In genomic region chr18:23596183-23596582, GRCh38 we compare ENCODE assay signal across 26 cellular contexts. TPM values are rescaled to one million over a fixed set of nuclear protein-coding genes. Genes with fewer than 3 reads are reported as not detected.
DNase-seq lines count a peak whose midpoint lies in the region; ATAC-seq and TF ChIP-seq lines count a peak whose summit lies in the region.
"Had no signal": no experiment of that assay in that cellular context is flagged by ENCODE, and none has a peak within 500 bp of the region (broad histone marks: within the 10 kb centered on the region; RNA-seq: fewer than 3 reads in every experiment).

No MANE protein-coding gene starts in this region.

- H3K9me3 ChIP-seq in H9 (ENCODE audit: control insufficient read depth, low read depth, low read length) (no peaks in the 10 kb centered on the region), OCI-LY7 (ENCODE audit: low read length) (no peaks in the 10 kb centered on the region)

- POLR2A ChIA-PET in OCI-LY7 (lab: Charles Lee) (no interaction called here), WTC11 (lab: Charles Lee) (no interaction called here)

- H3K4me1 Mint-ChIP-seq in H9 (0 out of 4 replicates have a peak, but pooled peaks cover 0 to 3% of the 10 kb centered on the region in 2 experiments), WTC11 (no peaks in the 10 kb centered on the region)
- H3K4me1 Mint-ChIP-seq: activated naive CD4-positive, alpha-beta T cell treated with anti-CD3 and anti-CD28 coated beads, Interleukin-2, amount 50 U/mL, for 24 hours had no signal

- no peaks in the 10 kb centered on the region for H3K4me1 ChIP-seq in H9 (ENCODE audit: insufficient read depth, low read length)
- peaks cover 6% of the 10 kb centered on the region for H3K4me1 ChIP-seq in OCI-LY7 (ENCODE audit: insufficient read depth, low read length, poor library complexity, severe bottlenecking)

- TF ChIP-seq CTCF in H9 (conservative IDR thresholded peaks at IDR 0.05) (no peak), OCI-LY7 (conservative IDR thresholded peaks at IDR 0.05; ENCODE audit: low read length) (no peak), WTC11 (IDR thresholded peaks at IDR 0.05) (no peak)

- H3K36me3 Mint-ChIP-seq in H9 (ENCODE audit: insufficient read depth in 1 of 3, low read depth in 3 of 3) (no peaks in the 10 kb centered on the region), WTC11 (no peaks in the 10 kb centered on the region)
- H3K36me3 Mint-ChIP-seq: activated CD4-positive, alpha-beta memory T cell treated with anti-CD3 and anti-CD28 coated beads for 36 hours; activated naive CD4-positive, alpha-beta T cell treated with anti-CD3 and anti-CD28 coated beads, Interleukin-2, amount 50 U/mL, for 24 hours had no signal

- H3K23ac ChIP-seq in H9 (ENCODE audit: insufficient read length, low read depth, low read length): no peak overlapping the region

- H3K4me3 Mint-ChIP-seq in H9 (no peak overlapping the region), WTC11 (no peak overlapping the region)
- H3K4me3 Mint-ChIP-seq: activated CD4-positive, alpha-beta memory T cell treated with anti-CD3 and anti-CD28 coated beads for 36 hours; activated naive CD4-positive, alpha-beta T cell treated with anti-CD3 and anti-CD28 coated beads, Interleukin-2, amount 50 U/mL, for 24 hours; activated T-helper 17 cell treated with anti-CD3 and anti-CD28 coated beads, Interleukin-2, amount 50 U/mL, for 72 hours had no signal

- H4K20me1 ChIP-seq in H9 (ENCODE audit: control insufficient read depth, insufficient read depth, insufficient read length) (no peaks in the 10 kb centered on the region), OCI-LY7 (ENCODE audit: insufficient read depth, low read length) (no peaks in the 10 kb centered on the region)

- H3K9me2 ChIP-seq in OCI-LY7 (ENCODE audit: insufficient read depth, low read length): no peaks in the 10 kb centered on the region

- WGBS in H9 (ENCODE audit: extremely low coverage, insufficient read length, low lambda C conversion rate): no CpG with 5 or more reads among the region's 7 CpGs

- H3K14ac ChIP-seq in H9 (ENCODE audit: insufficient read depth, low read length): no peak overlapping the region

- peak overlapping the region; percentile 33 for H2BK20ac ChIP-seq in H9 (ENCODE audit: low read depth, low read length, poor library complexity, severe bottlenecking)

- no peak overlapping the region for H4K5ac ChIP-seq in H9 (ENCODE audit: insufficient read length, low read depth, low read length)

- no peak for DNase-seq in H9
- peak; percentile 38 for DNase-seq in OCI-LY7 (ENCODE audit: low spot score)
- DNase-seq in left lobe of liver (ENCODE audit: low spot score): peak; percentile 16
- no peak for DNase-seq in sciatic nerve (ENCODE audit: low spot score)
- no peak for DNase-seq in left ventricle myocardium superior
- no peak for DNase-seq in Right ventricle myocardium inferior (ENCODE audit: missing footprints)
- no peak for DNase-seq in WTC11 (ENCODE audit: low spot score)
- DNase-seq in stimulated activated CD4-positive, alpha-beta T cell treated with anti-CD3 and anti-CD28 coated beads, Interleukin-15, amount 100 ng/mL, for 24 hours: no peak
- DNase-seq: ACHN; activated CD4-positive, alpha-beta memory T cell treated with anti-CD3 and anti-CD28 coated beads for 36 hours; activated CD4-positive, CD25-positive, alpha-beta regulatory T cell; activated CD8-positive, alpha-beta memory T cell treated with anti-CD3 and anti-CD28 coated beads, Interleukin-2, amount 50 U/mL, for 48 hours; Calu3; cortex of kidney; H7; mammary epithelial cell; NCI-H146; NCI-H2171; NCI-H524; occipital lobe; stimulated activated CD4-positive, alpha-beta T cell treated with anti-CD3 and anti-CD28 coated beads, Interleukin-4, amount 100 ng/mL, for 24 hours; stimulated activated naive CD8-positive, alpha-beta T cell treated with anti-CD3 and anti-CD28 coated beads, Interleukin-15, Interleukin-2, amounts not matched to agents 100 U/mL and 50 U/mL, for 24 hours; T1000 had no signal

- no peak overlapping the region for H2BK120ac ChIP-seq in H9 (ENCODE audit: low read depth, low read length, poor library complexity, severe bottlenecking)

- H3K36me3 ChIP-seq in OCI-LY7 (ENCODE audit: insufficient read depth, low read length): no peaks in the 10 kb centered on the region
- H3K36me3 ChIP-seq: cardiac muscle cell had no signal

- no peak overlapping the region for H2AFZ ChIP-seq in H9 (ENCODE audit: low read length)
- no peak overlapping the region for H2AFZ ChIP-seq in OCI-LY7 (ENCODE audit: low read length)

- no peaks in the 10 kb centered on the region for H3K23me2 ChIP-seq in H9 (ENCODE audit: insufficient read length, low read depth, low read length, poor library complexity, severe bottlenecking)

- no peaks in the 10 kb centered on the region for H3K27me3 ChIP-seq in H9 (ENCODE audit: insufficient read depth, low read length)
- H3K27me3 ChIP-seq: cardiac muscle cell had no signal

- H3K9me3 Mint-ChIP-seq in H9 (no peaks in the 10 kb centered on the region), WTC11 (no peaks in the 10 kb centered on the region)
- H3K9me3 Mint-ChIP-seq: activated CD4-positive, alpha-beta memory T cell treated with anti-CD3 and anti-CD28 coated beads for 36 hours; activated naive CD4-positive, alpha-beta T cell treated with anti-CD3 and anti-CD28 coated beads, Interleukin-2, amount 50 U/mL, for 24 hours; activated T-helper 17 cell treated with anti-CD3 and anti-CD28 coated beads, Interleukin-2, amount 50 U/mL, for 72 hours had no signal

- ATAC-seq in left lobe of liver: no peak
- peak; percentile 55 for ATAC-seq in sciatic nerve
- ATAC-seq in left ventricle myocardium superior: no peak
- ATAC-seq in Right ventricle myocardium inferior: no peak
- no peak for ATAC-seq in WTC11
- ATAC-seq: activated T-helper 17 cell treated with anti-CD3 and anti-CD28 coated beads, Interleukin-2, amount 50 U/mL, for 72 hours; stimulated activated naive CD8-positive, alpha-beta T cell treated with anti-CD3 and anti-CD28 coated beads, Interleukin-15, Interleukin-2, amounts not matched to agents 100 U/mL and 50 U/mL, for 24 hours had no signal

- H2BK12ac ChIP-seq in H9 (ENCODE audit: insufficient read length, low read depth, low read length): no peak overlapping the region

- H3K27me3 Mint-ChIP-seq in H9 (ENCODE audit: low read depth) (no peaks in the 10 kb centered on the region), WTC11 (ENCODE audit: low read depth) (no peaks in the 10 kb centered on the region)
- H3K27me3 Mint-ChIP-seq: activated naive CD4-positive, alpha-beta T cell treated with anti-CD3 and anti-CD28 coated beads, Interleukin-2, amount 50 U/mL, for 24 hours; activated T-helper 17 cell treated with anti-CD3 and anti-CD28 coated beads, Interleukin-2, amount 50 U/mL, for 72 hours had no signal

- H2BK15ac ChIP-seq in H9 (ENCODE audit: low read depth, low read length): no peak overlapping the region

- intact Hi-C loops in OCI-LY7 (cut with micrococcal nuclease; ENCODE audit: unreplicated experiment): no loop called here
- intact Hi-C loops in sciatic nerve (cut with DNase I): no loop called here
- intact Hi-C loops in left ventricle myocardium superior (cut with micrococcal nuclease): no loop called here
- intact Hi-C loops in Right ventricle myocardium inferior (cut with DNase I): no loop called here

- H3K18ac ChIP-seq in H9 (ENCODE audit: insufficient read length, low read depth, low read length): no peak overlapping the region

- H3K4ac ChIP-seq in H9 (ENCODE audit: low read depth, low read length): no peak overlapping the region

- H3K79me2 ChIP-seq in H9 (ENCODE audit: insufficient read depth, low read length): no peaks in the 10 kb centered on the region
- no peaks in the 10 kb centered on the region for H3K79me2 ChIP-seq in OCI-LY7 (ENCODE audit: insufficient read depth, low read depth, low read length)

- H2BK5ac ChIP-seq in H9 (ENCODE audit: insufficient read length, low read length): no peak overlapping the region

- H3K4me2 ChIP-seq in H9 (ENCODE audit: insufficient read depth, insufficient read length, low read length): no peak overlapping the region
- peak overlapping the region; percentile 12; the same call in 1 of the 2 replicates for H3K4me2 ChIP-seq in OCI-LY7 (ENCODE audit: low read length)

- H4K8ac ChIP-seq in H9 (replicated peaks; ENCODE audit: insufficient read length, low read depth, low read length): no peak overlapping the region

- H3K79me1 ChIP-seq in H9 (ENCODE audit: insufficient read depth, low read depth, low read length, poor library complexity, severe bottlenecking): no peaks in the 10 kb centered on the region

- no peak overlapping the region for H4K91ac ChIP-seq in H9 (ENCODE audit: insufficient read length, low read depth, low read length)

- no peak overlapping the region for H3K9ac ChIP-seq in H9 (ENCODE audit: extremely low read depth, insufficient read length, low read length)

- H2AK5ac ChIP-seq in H9 (ENCODE audit: insufficient read length, low read length): no peak overlapping the region

- BruUV-seq in OCI-LY7 (replicated peaks; lab: Mats Ljungman, UMichigan): no TSS peak

- CTCF ChIA-PET in OCI-LY7 (lab: Charles Lee; ENCODE audit: unreplicated experiment) (no interaction called here), WTC11 (lab: Charles Lee) (no interaction called here)

- H3T11ph ChIP-seq in H9 (ENCODE audit: low read length): no peak overlapping the region

- H3K4me3 ChIP-seq in OCI-LY7 (ENCODE audit: low read depth, low read length, poor library complexity, severe bottlenecking): no peak overlapping the region
- H3K4me3 ChIP-seq: cardiac muscle cell had no signal

- H3K56ac ChIP-seq in H9 (ENCODE audit: insufficient read length, low read depth, low read length): no peak overlapping the region

- no peak overlapping the region for H3K27ac ChIP-seq in H9 (ENCODE audit: insufficient read length, low read depth, low read length)
- no peak overlapping the region for H3K27ac ChIP-seq in OCI-LY7 (ENCODE audit: low read depth, low read length, poor library complexity, severe bottlenecking)
- H3K27ac ChIP-seq: cardiac muscle cell had no signal

- H3K27ac Mint-ChIP-seq in H9 (no peak overlapping the region; a peak in 1 of 7 replicates), WTC11 (no peak overlapping the region)
- H3K27ac Mint-ChIP-seq: activated CD4-positive, alpha-beta memory T cell treated with anti-CD3 and anti-CD28 coated beads for 36 hours; activated naive CD4-positive, alpha-beta T cell treated with anti-CD3 and anti-CD28 coated beads, Interleukin-2, amount 50 U/mL, for 24 hours; activated T-helper 17 cell treated with anti-CD3 and anti-CD28 coated beads, Interleukin-2, amount 50 U/mL, for 72 hours had no signal

TF ChIP-seq in WTC11, 78 proteins besides CTCF, POLR2A, EP300 and RAD21 (continues in another document):
- no peak for TF ChIP-seq RELA (CRISPR knock-in tag; IDR thresholded peaks at IDR 0.05; ENCODE audit: borderline replicate concordance)

RNA-seq across cellular contexts. Expression of gene NPC1, which starts 9.9 kb away (rescaled TPM):
- 24.2 TPM in 2 replicates for total RNA-seq in H9 (2021)
- total RNA-seq in OCI-LY7 (2014; rRNA removed; shearing (Covaris generic)): 22.3 and 26.0 TPM in 2 replicates
- total RNA-seq in OCI-LY7 (2022): 38.9 and 40.7 TPM in 2 replicates
- total RNA-seq in left lobe of liver: 13.3 TPM
- total RNA-seq in sciatic nerve: 77.3 TPM
- total RNA-seq in left ventricle myocardium superior: 13.3 TPM
- total RNA-seq in Right ventricle myocardium inferior: 10.9 TPM
- total RNA-seq in WTC11 (2021): 23.9 to 38.3 TPM (median 27.3 TPM) in 3 replicates

Comparison
In these comparisons a context has a peak if more than half of its experiments do, and no peak if none do; other contexts are left out.
1. DNase-seq: peak in OCI-LY7 (single experiment) and left lobe of liver (single experiment); none in H9 (single experiment), sciatic nerve (single experiment), left ventricle myocardium superior (single experiment), Right ventricle myocardium inferior (single experiment), WTC11 (single experiment) and stimulated activated CD4-positive, alpha-beta T cell treated with anti-CD3 and anti-CD28 coated beads, Interleukin-15, amount 100 ng/mL, for 24 hours (single experiment).